Comparison of ENCODE assay signal across 6 cellular contexts in the genomic region with DNA sequence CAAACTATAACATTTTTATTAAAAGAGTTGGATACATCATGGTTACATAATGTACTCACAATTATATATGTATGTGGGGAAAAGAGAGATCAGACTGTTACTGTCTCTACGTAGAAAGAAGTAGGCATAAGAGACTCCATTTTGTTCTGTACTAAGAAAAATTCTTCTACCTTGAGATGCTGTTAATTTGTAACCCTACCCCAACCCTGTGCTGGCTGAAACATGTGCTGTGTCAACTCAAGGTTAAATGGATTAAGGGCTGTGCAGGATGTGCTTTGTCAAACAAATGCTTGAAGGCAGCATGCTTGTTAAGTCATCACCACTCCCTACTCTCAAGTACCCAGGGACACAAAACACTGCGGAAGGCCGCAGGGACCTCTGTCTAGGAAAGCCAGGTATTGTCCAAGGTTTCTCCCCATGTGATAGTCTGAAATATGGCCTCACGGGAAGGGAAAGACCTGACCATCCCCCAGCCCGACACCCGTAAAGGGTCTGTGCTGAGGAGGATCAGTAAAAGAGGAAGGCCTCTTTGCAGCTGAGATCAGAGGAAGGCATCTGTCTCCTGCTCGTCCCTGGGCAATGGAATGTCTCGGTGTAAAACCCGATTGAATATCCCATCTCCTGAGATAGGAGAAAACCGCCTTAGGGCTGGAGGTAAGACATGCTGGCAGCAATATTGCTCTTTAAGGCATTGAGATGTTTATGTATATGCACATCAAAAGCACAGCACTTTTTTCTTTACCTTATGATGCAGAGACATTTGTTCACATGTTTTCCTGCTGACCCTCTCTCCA. TPM values are rescaled to one million over a fixed set of nuclear protein-coding genes. Genes with fewer than 3 reads are reported as not detected.
"Had no signal": no experiment of that assay in that cellular context is flagged by ENCODE, and none has a peak within 500 bp of the region (broad histone marks: within the 10 kb centered on the region; RNA-seq: fewer than 3 reads in every experiment).

No MANE protein-coding gene starts in this region.

RNA-seq across cellular contexts. Expression of a gene that starts 39.1 kb away (rescaled TPM):
- total RNA-seq: activated CD4-positive, alpha-beta memory T cell treated with anti-CD3 and anti-CD28 coated beads, Interleukin-2, amount 10 ng/mL, durations not matched to agents 7 days and 5 days; left lung; neural crest cell; pancreas; skeletal muscle tissue; urinary bladder had no signal
- polyA plus RNA-seq: pancreas, urinary bladder had no signal

RNA-seq across cellular contexts. Expression of a gene that starts 45.5 kb away (rescaled TPM):
- total RNA-seq: neural crest cell, pancreas, skeletal muscle tissue had no signal
- polyA plus RNA-seq: pancreas, urinary bladder had no signal
